16 cellular contexts compared by ENCODE assay signal in genomic region chr11:9228086-9228485, GRCh38. TPM values are rescaled to one million over a fixed set of nuclear protein-coding genes. Genes with fewer than 3 reads are reported as not detected.
DNase-seq lines count a peak whose midpoint lies in the region; ATAC-seq and TF ChIP-seq lines count a peak whose summit lies in the region.
"Had no signal": no experiment of that assay in that cellular context is flagged by ENCODE, and none has a peak within 500 bp of the region (broad histone marks: within the 10 kb centered on the region; RNA-seq: fewer than 3 reads in every experiment).

No MANE protein-coding gene starts in this region.

- H2BK5ac ChIP-seq in IMR-90 (ENCODE audit: low read depth, low read length, poor library complexity, severe bottlenecking) = no peak overlapping the region

- no peaks in the 10 kb centered on the region for H3K27me3 ChIP-seq in IMR-90 (ENCODE audit: control insufficient read depth, insufficient read depth, low read length)
- no peaks in the 10 kb centered on the region for H3K27me3 ChIP-seq in WERI-Rb-1 (ENCODE audit: insufficient read depth, low read depth, severe bottlenecking)
- no peaks in the 10 kb centered on the region for H3K27me3 ChIP-seq in layer of hippocampus (ENCODE audit: control insufficient read depth, insufficient read depth, low read length)
- no peaks in the 10 kb centered on the region for H3K27me3 ChIP-seq in testis

- no peak overlapping the region for H3K4ac ChIP-seq in IMR-90 (ENCODE audit: low read depth, low read length)

- no peak overlapping the region for H3K18ac ChIP-seq in IMR-90 (ENCODE audit: low read depth, low read length)

- no peak overlapping the region for H3K4me2 ChIP-seq in IMR-90 (ENCODE audit: low read depth, low read length)

- no peak overlapping the region for H4K5ac ChIP-seq in IMR-90 (ENCODE audit: low read depth, low read length)

- H2BK20ac ChIP-seq in IMR-90 (ENCODE audit: low read depth, low read length) = no peak overlapping the region

- no peak overlapping the region for H4K8ac ChIP-seq in IMR-90 (ENCODE audit: low read depth in 2 of 2, low read length in 2 of 2)

- no peak for TF ChIP-seq POLR2A in IMR-90 (IDR thresholded peaks at IDR 0.05; ENCODE audit: low read depth, low read length)
- no peak for TF ChIP-seq POLR2A in testis (IDR thresholded peaks at IDR 0.05)

- BruUV-seq in IMR-90 (replicated peaks; lab: Mats Ljungman, UMichigan) = no TSS peak

- H3K14ac ChIP-seq in IMR-90 (replicated peaks; ENCODE audit: low read depth, low read length) = no peak overlapping the region

- peaks cover 85% of the 10 kb centered on the region for H4K20me1 ChIP-seq in IMR-90 (ENCODE audit: insufficient read depth, low read length)

- peaks cover 31% of the 10 kb centered on the region for H3K9me1 ChIP-seq in IMR-90 (ENCODE audit: insufficient read depth, low read length)

- peak overlapping the region; percentile 7; the same call in 1 of the 2 replicates for H3K23ac ChIP-seq in IMR-90 (ENCODE audit: low read depth, low read length)

- H3K27ac ChIP-seq in IMR-90 (ENCODE audit: insufficient read depth, low read length) = no peak overlapping the region
- H3K27ac ChIP-seq in WERI-Rb-1 = no peak overlapping the region
- H3K27ac ChIP-seq in layer of hippocampus (ENCODE audit: low read depth, low read length) = peak overlapping the region; percentile 57
- H3K27ac ChIP-seq in substantia nigra (ENCODE audit: low read depth, low read length, poor library complexity, severe bottlenecking) = peak overlapping the region; percentile 86
- H3K27ac ChIP-seq in testis = no peak overlapping the region
- H3K27ac ChIP-seq: RWPE1 had no signal

- TF ChIP-seq RAD21 in IMR-90 (IDR thresholded peaks at IDR 0.05; ENCODE audit: low read length) = no peak

- POLR2A ChIA-PET in IMR-90 (lab: Charles Lee; ENCODE audit: unreplicated experiment) = no interaction called here

- peaks cover 15% of the 10 kb centered on the region for H3K4me1 ChIP-seq in IMR-90 (ENCODE audit: control insufficient read depth, insufficient read depth, low read length)
- H3K4me1 ChIP-seq in testis = peaks cover 8% of the 10 kb centered on the region

- H3K56ac ChIP-seq in IMR-90 (ENCODE audit: extremely low read depth, insufficient read depth, low read length) = no peak overlapping the region

- H3K79me1 ChIP-seq in IMR-90 (ENCODE audit: low read depth in 1 of 2, low read length in 2 of 2) = peaks cover 9 to 81% of the 10 kb centered on the region in 2 experiments

- TF ChIP-seq CTCF in IMR-90 (conservative IDR thresholded peaks at IDR 0.05; ENCODE audit: low read depth, low read length) = no peak
- no peak for TF ChIP-seq CTCF in WERI-Rb-1 (IDR thresholded peaks at IDR 0.05; ENCODE audit: low read depth, low read length)
- no peak for TF ChIP-seq CTCF in testis (IDR thresholded peaks at IDR 0.05)

- CTCF ChIA-PET in IMR-90 (lab: Yijun Ruan, JAX) = interaction anchor here (0.6 kb wide), 1 partner anchor 10 kb away, joined by 3 read pairs; no protein-coding TSS in a partner anchor

- in situ Hi-C loops in IMR-90 (cut with MboI; ENCODE audit: low sequenced_read_pairs) = no loop called here

- H4K91ac ChIP-seq in IMR-90 (ENCODE audit: insufficient read depth, low read depth, low read length) = no peak overlapping the region

- dilution Hi-C loops in IMR-90 (cut with HindIII; ENCODE audit: low sequenced_read_pairs, unreplicated experiment) = no loop called here

- no peak overlapping the region for H2BK120ac ChIP-seq in IMR-90 (ENCODE audit: low read depth, low read length)

- DNase-seq in IMR-90 = no peak
- peak; percentile 30 for DNase-seq in WERI-Rb-1
- no peak for DNase-seq in substantia nigra (lab: John Stamatoyannopoulos, UW)
- DNase-seq in NCI-H446 treated with DMSO at 0.1 percent for 48 hours (lab: John Stamatoyannopoulos, UW) = no peak
- DNase-seq in testis = no peak
- DNase-seq: C1 segment of cervical spinal cord; CD8-positive, alpha-beta memory T cell; KG1; NCI-H2029 treated with DMSO at 0.1 percent for 48 hours; NCI-H2171 treated with DMSO at 0.1 percent for 48 hours; NCI-H748 treated with DMSO at 0.1 percent for 48 hours; PC-3 had no signal

- H2AK9ac ChIP-seq in IMR-90 (replicated peaks; ENCODE audit: low read depth, low read length, poor library complexity) = no peak overlapping the region

- no peak overlapping the region for H2BK15ac ChIP-seq in IMR-90 (ENCODE audit: low read depth, low read length)

- no peak overlapping the region for H3K9ac ChIP-seq in IMR-90 (ENCODE audit: low read depth, low read length)

- H2AFZ ChIP-seq in IMR-90 (replicated peaks; ENCODE audit: low read length, poor library complexity) = no peak overlapping the region

- no peaks in the 10 kb centered on the region for H3K36me3 ChIP-seq in IMR-90 (ENCODE audit: control insufficient read depth, insufficient read depth, low read length)
- no peaks in the 10 kb centered on the region for H3K36me3 ChIP-seq in WERI-Rb-1
- H3K36me3 ChIP-seq in testis (ENCODE audit: low read depth, missing control alignments) = no peaks in the 10 kb centered on the region

- H3K9me3 ChIP-seq in IMR-90 (ENCODE audit: control insufficient read depth, insufficient read depth, low read length) (no peaks in the 10 kb centered on the region), WERI-Rb-1 (ENCODE audit: severe bottlenecking) (no peaks in the 10 kb centered on the region), testis (no peaks in the 10 kb centered on the region)

- ATAC-seq in IMR-90 (ENCODE audit: low read depth) (no peak), HG03196 (IDR thresholded peaks at IDR 0.05; ENCODE audit: unreplicated experiment) (no peak)
- ATAC-seq: HepG2, PC-3 had no signal

- WGBS in IMR-90 (ENCODE audit: extremely low coverage in 2 of 2, insufficient read length in 1 of 2), 2 experiments = no CpG with 5 or more reads among the region's 5 CpGs
- 90% methylated on average over 5 of the region's 5 CpGs for WGBS in testis, 2 donors

- H2AK5ac ChIP-seq in IMR-90 (ENCODE audit: low read depth, low read length) = no peak overlapping the region

- intact Hi-C loops in IMR-90 (cut with micrococcal nuclease) (no loop called here), testis (cut with DNase I; ENCODE audit: low total_unique reads) (no loop called here)

- H3K4me3 ChIP-seq in IMR-90 (ENCODE audit: insufficient read depth, low read depth, low read length) (no peak overlapping the region), WERI-Rb-1 (ENCODE audit: low read depth, low read length) (no peak overlapping the region), testis (no peak overlapping the region)

TF ChIP-seq in IMR-90, 13 proteins besides CTCF, POLR2A, EP300 and RAD21:
- TF ChIP-seq FOS (IDR thresholded peaks at IDR 0.05; ENCODE audit: low read depth, low read length) = no peak
- TF ChIP-seq MAFK (IDR thresholded peaks at IDR 0.05; ENCODE audit: low read depth, low read length) = no peak
- no peak for TF ChIP-seq MXI1 (IDR thresholded peaks at IDR 0.05; ENCODE audit: borderline replicate concordance, low read depth, low read length)
- TF ChIP-seq, protein P1, sequence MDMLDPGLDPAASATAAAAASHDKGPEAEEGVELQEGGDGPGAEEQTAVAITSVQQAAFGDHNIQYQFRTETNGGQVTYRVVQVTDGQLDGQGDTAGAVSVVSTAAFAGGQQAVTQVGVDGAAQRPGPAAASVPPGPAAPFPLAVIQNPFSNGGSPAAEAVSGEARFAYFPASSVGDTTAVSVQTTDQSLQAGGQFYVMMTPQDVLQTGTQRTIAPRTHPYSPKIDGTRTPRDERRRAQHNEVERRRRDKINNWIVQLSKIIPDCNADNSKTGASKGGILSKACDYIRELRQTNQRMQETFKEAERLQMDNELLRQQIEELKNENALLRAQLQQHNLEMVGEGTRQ (IDR thresholded peaks at IDR 0.05; ENCODE audit: low read depth, low read length) = no peak
- no peak for TF ChIP-seq CHD1 (IDR thresholded peaks at IDR 0.05; ENCODE audit: low read depth, low read length)
- no peak for TF ChIP-seq BHLHE40 (IDR thresholded peaks at IDR 0.05; ENCODE audit: low read depth, low read length)
- TF ChIP-seq RFX5 (IDR thresholded peaks at IDR 0.05; ENCODE audit: low read depth, low read length) = no peak
- TF ChIP-seq SMC3 (IDR thresholded peaks at IDR 0.05; ENCODE audit: low read depth, low read length) = no peak
- no peak for TF ChIP-seq RCOR1 (IDR thresholded peaks at IDR 0.05; ENCODE audit: insufficient replicate concordance, low read length)
- TF ChIP-seq MAZ (IDR thresholded peaks at IDR 0.05; ENCODE audit: borderline replicate concordance, low read depth, low read length) = no peak
- no peak for TF ChIP-seq CEBPB (IDR thresholded peaks at IDR 0.05; ENCODE audit: low read depth, low read length)
- TF ChIP-seq NFE2L2 (IDR thresholded peaks at IDR 0.05; ENCODE audit: low read depth, low read length) = no peak
- TF ChIP-seq, protein P2, sequence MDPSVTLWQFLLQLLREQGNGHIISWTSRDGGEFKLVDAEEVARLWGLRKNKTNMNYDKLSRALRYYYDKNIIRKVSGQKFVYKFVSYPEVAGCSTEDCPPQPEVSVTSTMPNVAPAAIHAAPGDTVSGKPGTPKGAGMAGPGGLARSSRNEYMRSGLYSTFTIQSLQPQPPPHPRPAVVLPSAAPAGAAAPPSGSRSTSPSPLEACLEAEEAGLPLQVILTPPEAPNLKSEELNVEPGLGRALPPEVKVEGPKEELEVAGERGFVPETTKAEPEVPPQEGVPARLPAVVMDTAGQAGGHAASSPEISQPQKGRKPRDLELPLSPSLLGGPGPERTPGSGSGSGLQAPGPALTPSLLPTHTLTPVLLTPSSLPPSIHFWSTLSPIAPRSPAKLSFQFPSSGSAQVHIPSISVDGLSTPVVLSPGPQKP (IDR thresholded peaks at IDR 0.05; ENCODE audit: borderline replicate concordance, low read depth, low read length) = no peak
TF ChIP-seq in IMR-90: peak in this region for 0.

RNA-seq across cellular contexts. Expression of gene DENND5A, which starts 37.1 kb away (rescaled TPM):
- total RNA-seq in IMR-90 (2012; rRNA removed) = 182 and 192 TPM in 2 replicates
- polyA plus RNA-seq in IMR-90 (2012; rRNA removed) = 175 and 179 TPM in 2 replicates
- 105 and 110 TPM in 2 replicates for polyA plus RNA-seq in IMR-90 (2012; cell fraction: cytosol; rRNA removed)
- polyA plus RNA-seq in IMR-90 (2012; cell fraction: nucleus; rRNA removed; ENCODE audit: low replicate concordance) = 162 and 172 TPM in 2 replicates
- total RNA-seq in testis = 10 to 100 TPM; 73.6 to 88.8 TPM
- 51.2 TPM for polyA plus RNA-seq in testis (ENCODE audit: insufficient read depth, low read depth, low replicate concordance)

Comparison
In these comparisons a context has a peak if more than half of its experiments do, and no peak if none do; other contexts are left out.
1. H3K27ac ChIP-seq: peak in layer of hippocampus (single experiment) and substantia nigra (single experiment); none in IMR-90 (single experiment), WERI-Rb-1 (single experiment) and testis (0 of 2).